Comparison of ENCODE assay signal across 1 cellular context in the genomic region with DNA sequence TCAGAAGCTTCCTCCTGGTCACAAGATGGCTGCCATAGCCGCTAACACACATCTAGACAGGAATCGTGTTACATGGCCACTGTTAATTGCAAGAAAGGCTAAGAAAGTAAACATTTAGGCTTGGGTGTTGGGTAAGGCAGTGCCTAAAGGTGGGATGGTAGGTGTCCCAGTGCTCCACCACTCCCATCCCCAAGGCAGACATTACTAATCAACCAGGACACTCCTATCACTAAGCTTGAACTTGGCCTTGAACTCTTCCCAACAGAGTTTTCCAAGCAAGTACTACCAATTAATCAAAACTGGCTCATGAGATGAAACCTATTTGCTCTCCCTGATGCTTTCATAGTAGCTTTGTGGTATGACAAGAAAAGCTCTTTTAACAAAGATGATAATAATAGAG.
TF ChIP-seq lines count a peak whose summit lies in the region.

No MANE protein-coding gene starts in this region.

TF ChIP-seq in GM23338, 12 proteins besides CTCF, POLR2A, EP300 and RAD21 (continued from another document):
- TF ChIP-seq ZNF114 (CRISPR knock-in tag; IDR thresholded peaks at IDR 0.05): no peak
- no peak for TF ChIP-seq ZNF331 (CRISPR knock-in tag; IDR thresholded peaks at IDR 0.05; ENCODE audit: low read depth)
